In genomic region chr6:21049572-21049971, GRCh38 we compare ENCODE assay signal across 20 cellular contexts.
"Had no signal": no experiment of that assay in that cellular context is flagged by ENCODE, and none has a peak within 500 bp of the region (broad histone marks: within the 10 kb centered on the region; RNA-seq: fewer than 3 reads in every experiment).

No MANE protein-coding gene starts in this region.

- ATAC-seq: activated CD8-positive, alpha-beta T cell treated with anti-CD3 and anti-CD28 coated beads, Interleukin-2, amount 10 ng/mL, durations not matched to agents 7 days and 5 days; activated naive CD4-positive, alpha-beta T cell treated with anti-CD3 and anti-CD28 coated beads, Interleukin-2, amount 50 U/mL, for 72 hours; natural killer cell had no signal

- H3K4me3 ChIP-seq: skin epidermis had no signal

- DNase-seq: activated CD4-positive, alpha-beta T cell treated with anti-CD3 and anti-CD28 coated beads, Interleukin-2, amount 10 ng/mL, durations not matched to agents 24 days and 14 days; activated CD4-positive, CD25-positive, alpha-beta regulatory T cell; activated CD8-positive, alpha-beta memory T cell treated with anti-CD3 and anti-CD28 coated beads, Interleukin-2, amount 50 U/mL, for 4 hours; activated CD8-positive, alpha-beta T cell treated with anti-CD3 and anti-CD28 coated beads, Interleukin-2, amount 10 ng/mL, durations not matched to agents 7 days and 5 days; activated effector memory CD4-positive, alpha-beta T cell treated with anti-CD3 and anti-CD28 coated beads, Interleukin-2, amount 50 U/mL, for 16 hours; activated T-cell treated with anti-CD3 and anti-CD28 coated beads, Interleukin-2, amount 50 U/mL, for 48 hours; amniotic stem cell; cortex of kidney; effector memory CD4-positive, alpha-beta T cell; glutamatergic neuron; mesendoderm; natural killer cell; nucleus accumbens; stimulated activated CD4-positive, alpha-beta T cell treated with anti-CD3 and anti-CD28 coated beads, Interleukin-4, amount 100 ng/mL, for 24 hours; stimulated activated naive CD4-positive, alpha-beta T cell; substantia nigra; trophoblast cell had no signal

- H3K27ac ChIP-seq: epithelial cell of prostate, skin epidermis had no signal
